In genomic region chrX:139974496-139974895, GRCh38 we compare ENCODE assay signal across 33 cellular contexts. TPM values are rescaled to one million over a fixed set of nuclear protein-coding genes. Genes with fewer than 3 reads are reported as not detected.
"Had no signal": no experiment of that assay in that cellular context is flagged by ENCODE, and none has a peak within 500 bp of the region (broad histone marks: within the 10 kb centered on the region; RNA-seq: fewer than 3 reads in every experiment).

No MANE protein-coding gene starts in this region.

- H3K9me3 ChIP-seq: adrenal gland, colonic mucosa, esophagus muscularis mucosa had no signal

- DNase-seq: activated B cell treated with CpG ODN at 0.5 μM for 24 hours; activated CD4-positive, alpha-beta T cell treated with anti-CD3 and anti-CD28 coated beads for 48 hours; activated CD4-positive, alpha-beta T cell treated with anti-CD3 and anti-CD28 coated beads, Interleukin-2, amount 50 U/mL, for 1 hour; activated CD4-positive, alpha-beta T cell treated with anti-CD3 and anti-CD28 coated beads, Interleukin-2, amount 50 U/mL, for 48 hours; activated CD8-positive, alpha-beta memory T cell treated with anti-CD3 and anti-CD28 coated beads for 24 hours; activated CD8-positive, alpha-beta T cell treated with anti-CD3 and anti-CD28 coated beads for 36 hours; activated effector memory CD4-positive, alpha-beta T cell treated with anti-CD3 and anti-CD28 coated beads, Interleukin-2, amount 50 U/mL, for 16 hours; activated naive CD4-positive, alpha-beta T cell treated with anti-CD3 and anti-CD28 coated beads for 36 hours; activated naive CD8-positive, alpha-beta T cell treated with anti-CD3 and anti-CD28 coated beads for 36 hours; activated naive CD8-positive, alpha-beta T cell treated with anti-CD3 and anti-CD28 coated beads, Interleukin-2, amount 50 U/mL, for 24 hours; activated T-cell treated with anti-CD3 and anti-CD28 coated beads, Interleukin-2, amount 50 U/mL, for 4 hours; adrenal gland; amygdala; aorta; central memory CD4-positive, alpha-beta T cell; cerebellar nuclear complex; colonic mucosa; effector CD8-positive, alpha-beta T cell; endodermal cell; erythroblast; foreskin keratinocyte; head of caudate nucleus; T-helper 1 cell; T-helper 17 cell; T1000; WERI-Rb-1 had no signal

- H3K4me3 ChIP-seq: adrenal gland, breast epithelium, cardiac muscle cell, colonic mucosa, esophagus muscularis mucosa had no signal

- H3K27me3 ChIP-seq: cardiac muscle cell, colonic mucosa, foreskin keratinocyte had no signal

- ATAC-seq: activated CD4-positive, CD25-positive, alpha-beta regulatory T cell treated with anti-CD3 and anti-CD28 coated beads, Interleukin-2, amount 50 U/mL, for 24 hours; activated CD8-positive, alpha-beta T cell treated with anti-CD3 and anti-CD28 coated beads for 36 hours; activated naive CD8-positive, alpha-beta T cell treated with anti-CD3 and anti-CD28 coated beads, Interleukin-2, amount 50 U/mL, for 24 hours; activated T-cell treated with anti-CD3 and anti-CD28 coated beads, Interleukin-2, amount 50 U/mL, for 4 hours; foreskin keratinocyte; T-helper 17 cell had no signal

- H3K4me1 ChIP-seq: adrenal gland, breast epithelium, colonic mucosa, foreskin keratinocyte had no signal

- H3K36me3 ChIP-seq: adrenal gland, breast epithelium, cardiac muscle cell, colonic mucosa, esophagus muscularis mucosa, WERI-Rb-1 had no signal

- H3K27ac ChIP-seq: adrenal gland, breast epithelium, cardiac muscle cell, colonic mucosa, esophagus muscularis mucosa, foreskin keratinocyte, WERI-Rb-1 had no signal

RNA-seq across cellular contexts. Expression of gene CXorf66, which starts 9.2 kb away (rescaled TPM):
- total RNA-seq: activated B cell treated with CpG ODN at 0.5 μM for 24 hours; activated CD8-positive, alpha-beta T cell treated with anti-CD3 and anti-CD28 coated beads for 36 hours; activated naive CD4-positive, alpha-beta T cell treated with anti-CD3 and anti-CD28 coated beads for 36 hours; activated naive CD8-positive, alpha-beta T cell treated with anti-CD3 and anti-CD28 coated beads for 36 hours; activated T-cell treated with anti-CD3 and anti-CD28 coated beads, Interleukin-2, amount 50 U/mL, for 4 hours; activated T-helper 1 cell treated with anti-CD3 and anti-CD28 coated beads, Interleukin-12 subunit alpha, Interleukin-12 subunit beta, Interleukin-2, Interleukin-4 antibody, amounts not matched to agents 30 ng/mL and 10 ng/mL and 1 ng/mL, durations not matched to agents 14 hours and 24 hours and 36 hours; activated T-helper 2 cell treated with anti-CD3 and anti-CD28 coated beads, Interferon-gamma antibody, Interleukin-2, Interleukin-4, amounts not matched to agents 10 μg/mL and 5 μg/mL and 100 μg/mL, durations not matched to agents 14 hours and 24 hours and 36 hours; adrenal gland; aorta; breast epithelium; cardiac muscle cell; colonic mucosa; dermis microvascular lymphatic vessel endothelial cell; endodermal cell; esophagus muscularis mucosa; foreskin keratinocyte; T-helper 17 cell had no signal
- polyA plus RNA-seq: adrenal gland, aorta, cardiac muscle cell, foreskin keratinocyte had no signal
